8 cellular contexts compared by ENCODE assay signal in the genomic region with DNA sequence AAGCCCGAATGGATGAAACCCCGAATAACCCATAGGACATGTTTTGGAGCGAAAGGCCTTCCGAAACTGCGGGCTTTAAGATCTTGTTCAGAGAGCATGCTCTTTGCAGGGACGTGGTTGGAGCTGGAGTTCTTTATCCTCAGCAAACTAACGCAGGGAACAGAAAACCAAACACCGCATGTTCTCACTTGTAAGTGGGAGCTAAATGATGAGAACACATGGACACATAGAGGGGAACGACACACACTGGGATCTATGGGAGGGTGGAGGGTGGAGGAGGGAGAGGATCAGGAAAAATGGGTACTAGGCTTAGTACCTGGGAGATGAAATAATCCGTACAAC.
DNase-seq lines count a peak whose midpoint lies in the region; ATAC-seq and TF ChIP-seq lines count a peak whose summit lies in the region.

No MANE protein-coding gene starts in this region.

- H3K9me3 Mint-ChIP-seq in CD4-positive, CD25-positive, alpha-beta regulatory T cell: peaks cover 0 to 4% (median 0%) of the 10 kb centered on the region in 7 donors
- peaks cover 3% of the 10 kb centered on the region for H3K9me3 Mint-ChIP-seq in activated T-helper 1 cell treated with anti-CD3 and anti-CD28 coated beads, Interleukin-12 subunit alpha, Interleukin-12 subunit beta, Interleukin-2, Interleukin-4 antibody, amounts not matched to agents 30 ng/mL and 10 ng/mL and 1 ng/mL, durations not matched to agents 14 hours and 24 hours and 36 hours

- H3K27ac ChIP-seq in CD4-positive, CD25-positive, alpha-beta regulatory T cell (ENCODE audit: insufficient read depth, low read length, poor library complexity, severe bottlenecking): peak overlapping the region; percentile 72
- H3K27ac ChIP-seq in right atrium auricular region: peak overlapping the region; percentile 90 to 94

- no peaks in the 10 kb centered on the region for H3K9me3 ChIP-seq in CD4-positive, CD25-positive, alpha-beta regulatory T cell (ENCODE audit: control insufficient read depth in 2 of 2, low read length in 2 of 2)
- no peaks in the 10 kb centered on the region for H3K9me3 ChIP-seq in right atrium auricular region

- peaks cover 9 to 44% (median 18%) of the 10 kb centered on the region in 4 donors for H3K4me1 Mint-ChIP-seq in CD4-positive, CD25-positive, alpha-beta regulatory T cell
- H3K4me1 Mint-ChIP-seq in activated T-helper 1 cell treated with anti-CD3 and anti-CD28 coated beads, Interleukin-12 subunit alpha, Interleukin-12 subunit beta, Interleukin-2, Interleukin-4 antibody, amounts not matched to agents 30 ng/mL and 10 ng/mL and 1 ng/mL, durations not matched to agents 14 hours and 24 hours and 36 hours (ENCODE audit: low read depth): peaks cover 21% of the 10 kb centered on the region

- peak overlapping the region; percentile 78 for H3K4me3 ChIP-seq in CD4-positive, CD25-positive, alpha-beta regulatory T cell (ENCODE audit: low read depth, low read length)
- peak overlapping the region; percentile 53 to 83 for H3K4me3 ChIP-seq in right atrium auricular region
- H3K4me3 ChIP-seq in skeletal muscle cell (ENCODE audit: low read depth, low read length): peak overlapping the region; percentile 65

- H3K4me3 Mint-ChIP-seq in CD4-positive, CD25-positive, alpha-beta regulatory T cell: peak overlapping the region; percentile 59 to 92 (median 89)
- H3K4me3 Mint-ChIP-seq in activated T-helper 1 cell treated with anti-CD3 and anti-CD28 coated beads, Interleukin-12 subunit alpha, Interleukin-12 subunit beta, Interleukin-2, Interleukin-4 antibody, amounts not matched to agents 30 ng/mL and 10 ng/mL and 1 ng/mL, durations not matched to agents 14 hours and 24 hours and 36 hours: peak overlapping the region; percentile 92

- peak overlapping the region; percentile 92 to 100 (median 96) for H3K27ac Mint-ChIP-seq in CD4-positive, CD25-positive, alpha-beta regulatory T cell
- peak overlapping the region; percentile 96 for H3K27ac Mint-ChIP-seq in activated T-helper 1 cell treated with anti-CD3 and anti-CD28 coated beads, Interleukin-12 subunit alpha, Interleukin-12 subunit beta, Interleukin-2, Interleukin-4 antibody, amounts not matched to agents 30 ng/mL and 10 ng/mL and 1 ng/mL, durations not matched to agents 14 hours and 24 hours and 36 hours

- no peaks in the 10 kb centered on the region for H3K27me3 Mint-ChIP-seq in CD4-positive, CD25-positive, alpha-beta regulatory T cell
- peaks cover 5% of the 10 kb centered on the region for H3K27me3 Mint-ChIP-seq in activated T-helper 1 cell treated with anti-CD3 and anti-CD28 coated beads, Interleukin-12 subunit alpha, Interleukin-12 subunit beta, Interleukin-2, Interleukin-4 antibody, amounts not matched to agents 30 ng/mL and 10 ng/mL and 1 ng/mL, durations not matched to agents 14 hours and 24 hours and 36 hours (ENCODE audit: insufficient read depth)

- H3K4me1 ChIP-seq in CD4-positive, CD25-positive, alpha-beta regulatory T cell (ENCODE audit: control insufficient read depth, insufficient read depth, low read length, poor library complexity, severe bottlenecking): peaks cover 5% of the 10 kb centered on the region
- peaks cover 0 to 7% of the 10 kb centered on the region in 2 donors for H3K4me1 ChIP-seq in right atrium auricular region

- no peak for TF ChIP-seq CTCF in right atrium auricular region (IDR thresholded peaks at IDR 0.05)

- intact Hi-C loops in activated T-helper 1 cell treated with anti-CD3 and anti-CD28 coated beads, Interleukin-12 subunit alpha, Interleukin-12 subunit beta, Interleukin-2, Interleukin-4 antibody, amounts not matched to agents 30 ng/mL and 10 ng/mL and 1 ng/mL, durations not matched to agents 14 hours and 24 hours and 36 hours (cut with micrococcal nuclease): loop anchor here (1.0 to 10.0 kb wide), 3 partner anchors 228 to 1128 kb away; a partner anchor contains a TSS
- intact Hi-C loops in posterior vena cava (cut with DNase I): loop anchor here in 1 of 2 donors (10.0 kb wide), 1 partner anchor 108 kb away; no protein-coding TSS in a partner anchor

- no peaks in the 10 kb centered on the region for H3K36me3 ChIP-seq in CD4-positive, CD25-positive, alpha-beta regulatory T cell (ENCODE audit: control insufficient read depth, insufficient read depth, low read length)
- H3K36me3 ChIP-seq in right atrium auricular region: no peaks in the 10 kb centered on the region

- ATAC-seq in CD4-positive, CD25-positive, alpha-beta regulatory T cell (ENCODE audit: low read depth in 2 of 2): no peak
- ATAC-seq in HG02870 (IDR thresholded peaks at IDR 0.05; ENCODE audit: unreplicated experiment): peak; percentile 2
- ATAC-seq in GM21576 (IDR thresholded peaks at IDR 0.05; ENCODE audit: unreplicated experiment): no peak

- no peaks in the 10 kb centered on the region for H3K27me3 ChIP-seq in CD4-positive, CD25-positive, alpha-beta regulatory T cell (ENCODE audit: control insufficient read depth, insufficient read depth, low read length)
- H3K27me3 ChIP-seq in right atrium auricular region: no peaks in the 10 kb centered on the region

- peak in 1 of 3 donors; percentile 12 for DNase-seq in CD4-positive, CD25-positive, alpha-beta regulatory T cell
- DNase-seq in activated T-helper 1 cell treated with anti-CD3 and anti-CD28 coated beads, Interleukin-12 subunit alpha, Interleukin-12 subunit beta, Interleukin-2, Interleukin-4 antibody, amounts not matched to agents 30 ng/mL and 10 ng/mL and 1 ng/mL, durations not matched to agents 14 hours and 24 hours and 36 hours (ENCODE audit: low spot score): no peak
- DNase-seq in right atrium auricular region (ENCODE audit: low spot score): no peak
- peak; percentile 2 for DNase-seq in skeletal muscle cell (ENCODE audit: low read depth)
- no peak for DNase-seq in stimulated activated CD4-positive, alpha-beta T cell treated with anti-CD3 and anti-CD28 coated beads, Interleukin-12 subunit alpha, Interleukin-12 subunit beta, amount 100 ng/mL, for 4 hours
- DNase-seq in posterior vena cava (ENCODE audit: low spot score): no peak

- no peaks in the 10 kb centered on the region for H3K36me3 Mint-ChIP-seq in CD4-positive, CD25-positive, alpha-beta regulatory T cell
- H3K36me3 Mint-ChIP-seq in activated T-helper 1 cell treated with anti-CD3 and anti-CD28 coated beads, Interleukin-12 subunit alpha, Interleukin-12 subunit beta, Interleukin-2, Interleukin-4 antibody, amounts not matched to agents 30 ng/mL and 10 ng/mL and 1 ng/mL, durations not matched to agents 14 hours and 24 hours and 36 hours (ENCODE audit: low read depth): peaks cover 1% of the 10 kb centered on the region
